In the genomic region with DNA sequence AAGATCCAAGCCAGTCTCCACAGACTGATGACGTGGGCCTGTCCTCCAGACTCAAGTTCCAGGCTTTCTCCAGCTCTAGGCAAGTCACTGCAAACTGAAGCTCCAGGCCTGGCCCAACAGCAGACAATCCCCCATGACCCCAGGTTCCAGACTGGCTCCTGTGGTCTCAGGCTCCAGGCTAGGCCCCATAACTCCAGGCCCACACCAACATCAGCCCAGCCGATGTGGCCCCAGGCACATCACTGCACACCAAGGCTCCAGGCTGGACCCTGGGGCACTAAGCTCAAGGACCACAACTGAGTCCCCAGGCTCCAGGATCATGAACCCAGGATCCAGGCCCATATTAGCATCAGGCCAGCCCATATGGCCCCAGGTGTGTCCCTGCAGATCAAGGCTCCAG, we compare ENCODE assay signal across 29 cellular contexts.
"Had no signal": no experiment of that assay in that cellular context is flagged by ENCODE, and none has a peak within 500 bp of the region (broad histone marks: within the 10 kb centered on the region; RNA-seq: fewer than 3 reads in every experiment).

No MANE protein-coding gene starts in this region.

- H3K4me1 Mint-ChIP-seq: activated CD4-positive, alpha-beta memory T cell treated with anti-CD3 and anti-CD28 coated beads, Interleukin-2, amount 10 ng/mL, durations not matched to agents 7 days and 5 days; activated CD4-positive, alpha-beta T cell treated with anti-CD3 and anti-CD28 coated beads, Interleukin-2, amount 10 ng/mL, durations not matched to agents 7 days and 5 days; activated naive CD4-positive, alpha-beta T cell treated with anti-CD3 and anti-CD28 coated beads, Interleukin-2, amount 10 ng/mL, durations not matched to agents 7 days and 5 days; activated naive CD8-positive, alpha-beta T cell treated with anti-CD3 and anti-CD28 coated beads, Interleukin-2, amount 10 ng/mL, durations not matched to agents 7 days and 5 days; central memory CD8-positive, alpha-beta T cell; WTC11 had no signal

- H3K36me3 ChIP-seq: brain microvascular endothelial cell, colonic mucosa, esophagus squamous epithelium, gastroesophageal sphincter had no signal

- H3K27ac ChIP-seq: brain microvascular endothelial cell, colonic mucosa, epithelial cell of prostate, esophagus squamous epithelium, gastroesophageal sphincter, VCaP had no signal

- H3K27me3 Mint-ChIP-seq: activated CD4-positive, alpha-beta memory T cell treated with anti-CD3 and anti-CD28 coated beads, Interleukin-2, amount 10 ng/mL, durations not matched to agents 7 days and 5 days; activated CD4-positive, alpha-beta T cell treated with anti-CD3 and anti-CD28 coated beads, Interleukin-2, amount 10 ng/mL, durations not matched to agents 7 days and 5 days; activated naive CD4-positive, alpha-beta T cell treated with anti-CD3 and anti-CD28 coated beads, Interleukin-2, amount 10 ng/mL, durations not matched to agents 7 days and 5 days; activated naive CD8-positive, alpha-beta T cell treated with anti-CD3 and anti-CD28 coated beads, Interleukin-2, amount 10 ng/mL, durations not matched to agents 7 days and 5 days; activated T-cell treated with anti-CD3 and anti-CD28 coated beads, Interleukin-2, amount 50 U/mL, for 24 hours; central memory CD8-positive, alpha-beta T cell had no signal

- H3K9me3 ChIP-seq: colonic mucosa, esophagus squamous epithelium had no signal

- H3K27me3 ChIP-seq: brain microvascular endothelial cell, colonic mucosa, esophagus squamous epithelium, gastroesophageal sphincter had no signal

- ATAC-seq: activated naive CD4-positive, alpha-beta T cell treated with anti-CD3 and anti-CD28 coated beads, Interleukin-2, amount 50 U/mL, for 72 hours; activated T-cell treated with anti-CD3 and anti-CD28 coated beads, Interleukin-2, amount 50 U/mL, for 72 hours; gastroesophageal sphincter; WTC11 had no signal

- FAIRE-seq: astrocyte, bronchial epithelial cell, endometrium, endothelial cell of umbilical vein had no signal

- H3K4me3 Mint-ChIP-seq: activated CD4-positive, alpha-beta memory T cell treated with anti-CD3 and anti-CD28 coated beads, Interleukin-2, amount 10 ng/mL, durations not matched to agents 7 days and 5 days; activated CD4-positive, alpha-beta T cell treated with anti-CD3 and anti-CD28 coated beads, Interleukin-2, amount 10 ng/mL, durations not matched to agents 7 days and 5 days; activated naive CD4-positive, alpha-beta T cell treated with anti-CD3 and anti-CD28 coated beads, Interleukin-2, amount 10 ng/mL, durations not matched to agents 7 days and 5 days; activated naive CD8-positive, alpha-beta T cell treated with anti-CD3 and anti-CD28 coated beads, Interleukin-2, amount 10 ng/mL, durations not matched to agents 7 days and 5 days; activated T-cell treated with anti-CD3 and anti-CD28 coated beads, Interleukin-2, amount 50 U/mL, for 24 hours; activated T-cell treated with anti-CD3 and anti-CD28 coated beads, Interleukin-2, amount 50 U/mL, for 72 hours; central memory CD8-positive, alpha-beta T cell; WTC11 had no signal

- DNase-seq: activated CD4-positive, alpha-beta memory T cell treated with anti-CD3 and anti-CD28 coated beads, Interleukin-2, amount 10 ng/mL, durations not matched to agents 7 days and 5 days; activated CD4-positive, alpha-beta T cell treated with anti-CD3 and anti-CD28 coated beads for 1 hour; activated CD4-positive, alpha-beta T cell treated with anti-CD3 and anti-CD28 coated beads for 4 hours; activated CD4-positive, alpha-beta T cell treated with anti-CD3 and anti-CD28 coated beads, Interleukin-2, amount 10 ng/mL, durations not matched to agents 7 days and 5 days; activated CD4-positive, alpha-beta T cell treated with anti-CD3 and anti-CD28 coated beads, Interleukin-2, amount 50 U/mL, for 4 hours; activated CD8-positive, alpha-beta memory T cell treated with anti-CD3 and anti-CD28 coated beads, Interleukin-2, amount 50 U/mL, for 48 hours; activated gamma-delta T cell; activated naive CD4-positive, alpha-beta T cell; activated naive CD4-positive, alpha-beta T cell treated with anti-CD3 and anti-CD28 coated beads, Interleukin-2, amount 10 ng/mL, durations not matched to agents 7 days and 5 days; activated naive CD8-positive, alpha-beta T cell treated with anti-CD3 and anti-CD28 coated beads, Interleukin-2, amount 10 ng/mL, durations not matched to agents 7 days and 5 days; activated T-cell treated with anti-CD3 and anti-CD28 coated beads for 4 hours; activated T-cell treated with anti-CD3 and anti-CD28 coated beads, Interleukin-2, amount 50 U/mL, for 24 hours; activated T-cell treated with anti-CD3 and anti-CD28 coated beads, Interleukin-2, amount 50 U/mL, for 72 hours; brain microvascular endothelial cell; colonic mucosa; effector CD8-positive, alpha-beta T cell; esophagus squamous epithelium; foreskin melanocyte; T-helper 2 cell had no signal

- H3K9me3 Mint-ChIP-seq: activated CD4-positive, alpha-beta T cell treated with anti-CD3 and anti-CD28 coated beads, Interleukin-2, amount 10 ng/mL, durations not matched to agents 7 days and 5 days; activated naive CD4-positive, alpha-beta T cell treated with anti-CD3 and anti-CD28 coated beads, Interleukin-2, amount 10 ng/mL, durations not matched to agents 7 days and 5 days; activated naive CD8-positive, alpha-beta T cell treated with anti-CD3 and anti-CD28 coated beads, Interleukin-2, amount 10 ng/mL, durations not matched to agents 7 days and 5 days had no signal

- H3K27ac Mint-ChIP-seq: activated CD4-positive, alpha-beta memory T cell treated with anti-CD3 and anti-CD28 coated beads, Interleukin-2, amount 10 ng/mL, durations not matched to agents 7 days and 5 days; activated CD4-positive, alpha-beta T cell treated with anti-CD3 and anti-CD28 coated beads, Interleukin-2, amount 10 ng/mL, durations not matched to agents 7 days and 5 days; activated naive CD4-positive, alpha-beta T cell treated with anti-CD3 and anti-CD28 coated beads, Interleukin-2, amount 10 ng/mL, durations not matched to agents 7 days and 5 days; activated naive CD4-positive, alpha-beta T cell treated with anti-CD3 and anti-CD28 coated beads, Interleukin-2, amount 50 U/mL, for 72 hours; activated naive CD8-positive, alpha-beta T cell treated with anti-CD3 and anti-CD28 coated beads, Interleukin-2, amount 10 ng/mL, durations not matched to agents 7 days and 5 days; activated T-cell treated with anti-CD3 and anti-CD28 coated beads, Interleukin-2, amount 50 U/mL, for 24 hours; activated T-cell treated with anti-CD3 and anti-CD28 coated beads, Interleukin-2, amount 50 U/mL, for 72 hours; WTC11 had no signal

- H3K4me3 ChIP-seq: colonic mucosa, esophagus squamous epithelium, gastroesophageal sphincter had no signal

- H3K36me3 Mint-ChIP-seq: activated naive CD4-positive, alpha-beta T cell treated with anti-CD3 and anti-CD28 coated beads, Interleukin-2, amount 10 ng/mL, durations not matched to agents 7 days and 5 days; activated naive CD4-positive, alpha-beta T cell treated with anti-CD3 and anti-CD28 coated beads, Interleukin-2, amount 50 U/mL, for 72 hours; activated naive CD8-positive, alpha-beta T cell treated with anti-CD3 and anti-CD28 coated beads, Interleukin-2, amount 10 ng/mL, durations not matched to agents 7 days and 5 days had no signal

- H3K4me1 ChIP-seq: colonic mucosa, esophagus squamous epithelium, gastroesophageal sphincter had no signal
